ENCODE assay signal across 10 cellular contexts in the genomic region with DNA sequence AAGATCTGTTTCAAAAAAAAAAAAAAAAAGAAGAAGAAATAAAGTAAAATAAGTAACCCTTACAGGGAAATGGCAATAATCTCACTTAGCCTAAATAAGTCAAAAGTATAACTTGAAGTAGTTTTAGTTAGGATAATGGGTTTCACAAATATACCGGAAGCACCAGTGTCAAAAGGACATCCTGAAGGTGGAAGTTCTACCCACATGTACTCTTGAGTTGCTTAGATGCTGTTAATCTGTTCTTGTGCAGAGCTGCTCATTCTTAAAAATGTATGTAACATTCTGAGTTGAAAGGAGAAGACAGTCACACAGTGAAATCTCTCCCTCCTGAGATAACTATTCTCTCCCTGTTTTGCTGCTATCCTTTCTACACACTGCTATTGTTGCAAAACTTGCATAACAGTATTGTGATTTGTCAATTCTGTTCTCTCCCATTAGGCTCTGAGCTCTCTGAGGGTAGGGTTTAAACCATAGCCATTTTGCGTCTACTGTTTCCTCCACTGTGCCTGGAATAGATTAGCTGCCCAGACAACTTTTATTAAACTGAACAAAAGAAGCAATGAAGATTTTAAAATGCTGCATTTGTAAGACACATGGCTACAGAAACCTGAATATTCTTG. TPM values are rescaled to one million over a fixed set of nuclear protein-coding genes. Genes with fewer than 3 reads are reported as not detected.
DNase-seq lines count a peak whose midpoint lies in the region; ATAC-seq and TF ChIP-seq lines count a peak whose summit lies in the region.
"Had no signal": no experiment of that assay in that cellular context is flagged by ENCODE, and none has a peak within 500 bp of the region (broad histone marks: within the 10 kb centered on the region; RNA-seq: fewer than 3 reads in every experiment).

No MANE protein-coding gene starts in this region.

- no peaks in the 10 kb centered on the region for H3K9me3 Mint-ChIP-seq in CD14-positive monocyte
- H3K9me3 Mint-ChIP-seq in activated CD8-positive, alpha-beta T cell treated with anti-CD3 and anti-CD28 coated beads, Interleukin-2, amount 10 ng/mL, durations not matched to agents 7 days and 5 days (ENCODE audit: insufficient read depth), result no peaks in the 10 kb centered on the region
- H3K9me3 Mint-ChIP-seq in naive thymus-derived CD4-positive, alpha-beta T cell, result no peaks in the 10 kb centered on the region

- H3K27ac ChIP-seq in naive thymus-derived CD4-positive, alpha-beta T cell (ENCODE audit: low read depth, low read length), result no peak overlapping the region
- no peak overlapping the region for H3K27ac ChIP-seq in esophagus muscularis mucosa (replicated peaks in 1 of 4)

- H3K4me1 ChIP-seq in naive thymus-derived CD4-positive, alpha-beta T cell (ENCODE audit: control insufficient read depth in 2 of 2, insufficient read depth in 2 of 2, low read length in 2 of 2), result peaks cover 0 to 7% of the 10 kb centered on the region in 2 donors
- H3K4me1 ChIP-seq in esophagus muscularis mucosa, result no peaks in the 10 kb centered on the region

- ATAC-seq in HG02610 (IDR thresholded peaks at IDR 0.05; ENCODE audit: unreplicated experiment), result peak; percentile 43
- peak; percentile 65 for ATAC-seq in activated CD8-positive, alpha-beta T cell treated with anti-CD3 and anti-CD28 coated beads, Interleukin-2, amount 10 ng/mL, durations not matched to agents 7 days and 5 days
- peak; percentile 59 for ATAC-seq in naive thymus-derived CD4-positive, alpha-beta T cell
- ATAC-seq in GM18870 (IDR thresholded peaks at IDR 0.05; ENCODE audit: unreplicated experiment), result no peak
- ATAC-seq in HG02970 (IDR thresholded peaks at IDR 0.05; ENCODE audit: low FRiP score, unreplicated experiment), result no peak
- ATAC-seq: WTC11 had no signal

- peak overlapping the region; percentile 6 to 88 (median 73) for H3K27ac Mint-ChIP-seq in CD14-positive monocyte
- H3K27ac Mint-ChIP-seq in activated CD8-positive, alpha-beta T cell treated with anti-CD3 and anti-CD28 coated beads, Interleukin-2, amount 10 ng/mL, durations not matched to agents 7 days and 5 days, result peak overlapping the region; percentile 68
- H3K27ac Mint-ChIP-seq in naive thymus-derived CD4-positive, alpha-beta T cell, result peak overlapping the region; percentile 22 to 74 (median 54)
- H3K27ac Mint-ChIP-seq: WTC11 had no signal

- no peaks in the 10 kb centered on the region for H3K36me3 Mint-ChIP-seq in CD14-positive monocyte
- H3K36me3 Mint-ChIP-seq in activated CD8-positive, alpha-beta T cell treated with anti-CD3 and anti-CD28 coated beads, Interleukin-2, amount 10 ng/mL, durations not matched to agents 7 days and 5 days (ENCODE audit: low read depth), result no peaks in the 10 kb centered on the region
- H3K36me3 Mint-ChIP-seq in naive thymus-derived CD4-positive, alpha-beta T cell, result no peaks in the 10 kb centered on the region
- H3K36me3 Mint-ChIP-seq: WTC11 had no signal

- peak overlapping the region in 1 of 2 donors; percentile 43 for H3K4me3 Mint-ChIP-seq in CD14-positive monocyte
- no peak overlapping the region for H3K4me3 Mint-ChIP-seq in activated CD8-positive, alpha-beta T cell treated with anti-CD3 and anti-CD28 coated beads, Interleukin-2, amount 10 ng/mL, durations not matched to agents 7 days and 5 days
- peak overlapping the region in 9 of 10 donors; percentile 21 to 58 (median 50) for H3K4me3 Mint-ChIP-seq in naive thymus-derived CD4-positive, alpha-beta T cell
- H3K4me3 Mint-ChIP-seq: WTC11 had no signal

- H3K4me3 ChIP-seq in naive thymus-derived CD4-positive, alpha-beta T cell (ENCODE audit: low read length), result no peak overlapping the region
- no peak overlapping the region for H3K4me3 ChIP-seq in esophagus muscularis mucosa

- intact Hi-C loops in CD14-positive monocyte (cut with micrococcal nuclease), result no loop called here
- intact Hi-C loops in naive thymus-derived CD4-positive, alpha-beta T cell (cut with micrococcal nuclease), result no loop called here
- intact Hi-C loops in esophagus muscularis mucosa (cut with DNase I), result no loop called here

- no peaks in the 10 kb centered on the region for H3K27me3 Mint-ChIP-seq in CD14-positive monocyte (ENCODE audit: low read depth in 3 of 3)
- H3K27me3 Mint-ChIP-seq in activated CD8-positive, alpha-beta T cell treated with anti-CD3 and anti-CD28 coated beads, Interleukin-2, amount 10 ng/mL, durations not matched to agents 7 days and 5 days (ENCODE audit: low read depth), result no peaks in the 10 kb centered on the region
- H3K27me3 Mint-ChIP-seq in naive thymus-derived CD4-positive, alpha-beta T cell, result peaks cover 0 to 2% (median 0%) of the 10 kb centered on the region in 5 donors

- no peak for TF ChIP-seq EP300 in esophagus muscularis mucosa (IDR thresholded peaks at IDR 0.05)

- TF ChIP-seq POLR2A in esophagus muscularis mucosa (IDR thresholded peaks at IDR 0.05; ENCODE audit: low read depth), result no peak

- CTCF ChIA-PET in activated CD8-positive, alpha-beta T cell treated with anti-CD3 and anti-CD28 coated beads, Interleukin-2, amount 10 ng/mL, durations not matched to agents 7 days and 5 days (lab: Charles Lee), result interaction anchor here (1.1 to 2.8 kb wide), 5 partner anchors 9 to 62 kb away, joined by 3 to 10 read pairs (median 7); no protein-coding TSS in a partner anchor
- CTCF ChIA-PET in naive thymus-derived CD4-positive, alpha-beta T cell (lab: Charles Lee), result no interaction called here

- DNase-seq in CD14-positive monocyte (ENCODE audit: low spot score) (no peak), NCI-H774 (lab: John Stamatoyannopoulos, UW) (no peak), esophagus muscularis mucosa (ENCODE audit: extremely low spot score) (no peak)
- DNase-seq in activated CD8-positive, alpha-beta T cell treated with anti-CD3 and anti-CD28 coated beads, Interleukin-2, amount 10 ng/mL, durations not matched to agents 7 days and 5 days, result no peak
- DNase-seq in naive thymus-derived CD4-positive, alpha-beta T cell, result peak in 3 of 9 donors; percentile 10 to 20 (median 12)
- DNase-seq: NCI-H2171 treated with DMSO at 0.1 percent for 48 hours had no signal

- no peaks in the 10 kb centered on the region for H3K9me3 ChIP-seq in naive thymus-derived CD4-positive, alpha-beta T cell (ENCODE audit: control insufficient read depth in 2 of 3, low read length in 3 of 3)
- no peaks in the 10 kb centered on the region for H3K9me3 ChIP-seq in esophagus muscularis mucosa

- 77% methylated on average over 2 of the region's 2 CpGs for WGBS in esophagus muscularis mucosa

- H3K27me3 ChIP-seq in naive thymus-derived CD4-positive, alpha-beta T cell (ENCODE audit: control insufficient read depth in 2 of 2, insufficient read depth in 2 of 2, low read length in 2 of 2), result no peaks in the 10 kb centered on the region
- H3K27me3 ChIP-seq in esophagus muscularis mucosa, result peaks cover 0 to 5% (median 0%) of the 10 kb centered on the region in 4 donors

- POLR2A ChIA-PET in activated CD8-positive, alpha-beta T cell treated with anti-CD3 and anti-CD28 coated beads, Interleukin-2, amount 10 ng/mL, durations not matched to agents 7 days and 5 days (lab: Charles Lee), result interaction anchor here (0.8 to 3.9 kb wide), 2 partner anchors 11 to 71 kb away, joined by 3 to 27 read pairs; partner anchors contain the start of gene CCNG2
- POLR2A ChIA-PET in naive thymus-derived CD4-positive, alpha-beta T cell (lab: Charles Lee), result interaction anchor here (0.6 to 1.5 kb wide), 4 partner anchors 9 to 79 kb away, joined by 3 to 6 read pairs (median 4); partner anchors contain the start of gene CCNI

- H3K4me1 Mint-ChIP-seq in CD14-positive monocyte, result peaks cover 30% of the 10 kb centered on the region
- H3K4me1 Mint-ChIP-seq in activated CD8-positive, alpha-beta T cell treated with anti-CD3 and anti-CD28 coated beads, Interleukin-2, amount 10 ng/mL, durations not matched to agents 7 days and 5 days (ENCODE audit: low read depth), result peaks cover 21% of the 10 kb centered on the region
- peaks cover 11 to 20% (median 18%) of the 10 kb centered on the region in 7 donors for H3K4me1 Mint-ChIP-seq in naive thymus-derived CD4-positive, alpha-beta T cell

- no peak for TF ChIP-seq CTCF in CD14-positive monocyte (IDR thresholded peaks at IDR 0.05)
- no peak for TF ChIP-seq CTCF in esophagus muscularis mucosa (IDR thresholded peaks at IDR 0.05)

- H3K36me3 ChIP-seq in naive thymus-derived CD4-positive, alpha-beta T cell (ENCODE audit: control insufficient read depth in 2 of 3, insufficient read depth in 3 of 3, low read length in 3 of 3), result no peaks in the 10 kb centered on the region
- H3K36me3 ChIP-seq in esophagus muscularis mucosa, result no peaks in the 10 kb centered on the region

RNA-seq across cellular contexts. Expression of gene CCNG2, which starts 11.1 kb away (rescaled TPM):
- 10 to 100 TPM; 17.6 to 26.4 TPM for polyA plus RNA-seq in CD14-positive monocyte
- 10 to 100 TPM; 26.9 TPM for total RNA-seq in activated CD8-positive, alpha-beta T cell treated with anti-CD3 and anti-CD28 coated beads, Interleukin-2, amount 10 ng/mL, durations not matched to agents 7 days and 5 days
- 10 to 100 TPM; 23.6 to 36.7 (median 30.4) TPM for total RNA-seq in naive thymus-derived CD4-positive, alpha-beta T cell
- 10 to 100 TPM in 1 of 2 donors, 1 to 10 TPM in 1; 8.5 to 13.7 TPM for polyA plus RNA-seq in naive thymus-derived CD4-positive, alpha-beta T cell
- 10 to 100 TPM; 25.7 to 33.3 (median 26.2) TPM for total RNA-seq in esophagus muscularis mucosa

Comparison
In these comparisons a context has a peak if more than half of its experiments do, and no peak if none do; other contexts are left out.
1. ATAC-seq: peak in HG02610 (single experiment), activated CD8-positive, alpha-beta T cell treated with anti-CD3 and anti-CD28 coated beads, Interleukin-2, amount 10 ng/mL, durations not matched to agents 7 days and 5 days (single experiment) and naive thymus-derived CD4-positive, alpha-beta T cell (single experiment); none in GM18870 (single experiment) and HG02970 (single experiment).
2. Peak in every context shown above with its lines, with median percentiles within 50 percentile points of each other: H3K27ac Mint-ChIP-seq.